In the genomic region with DNA sequence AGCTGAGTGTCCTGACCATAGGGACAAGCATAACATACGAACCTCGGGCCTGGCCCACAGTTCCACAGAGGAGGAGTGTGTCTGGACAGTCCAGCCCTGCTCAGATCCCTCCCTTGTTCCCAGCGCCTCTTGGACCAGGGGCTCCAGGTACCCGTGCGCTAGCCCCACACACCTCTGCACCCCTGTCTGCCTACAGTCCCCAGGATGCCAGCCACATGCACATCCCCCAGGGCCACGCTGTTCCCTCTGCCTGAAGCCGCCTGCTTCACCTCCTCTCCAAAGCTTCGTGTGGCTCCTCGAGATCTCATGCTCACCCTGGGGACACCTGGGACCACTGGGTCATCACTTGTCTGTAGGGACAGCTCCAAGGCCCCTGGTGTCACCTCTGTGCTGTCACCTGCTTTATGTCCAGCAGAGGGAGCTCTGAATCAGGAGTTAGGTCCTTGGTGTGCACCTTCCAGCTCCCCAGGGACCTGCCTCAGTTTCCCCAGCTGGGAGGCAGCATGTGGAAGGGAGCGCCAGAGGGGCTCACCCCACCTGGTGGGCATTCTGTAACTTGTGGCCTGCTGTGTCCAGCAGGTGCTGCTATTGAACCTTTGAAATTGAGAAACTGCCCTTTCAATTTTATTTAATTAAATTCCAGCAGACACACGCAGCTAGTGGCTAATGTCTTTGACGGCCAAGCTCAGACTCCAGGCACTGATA, we compare ENCODE assay signal across 1 cellular context.
TF ChIP-seq lines count a peak whose summit lies in the region.

No MANE protein-coding gene starts in this region.

TF ChIP-seq in endothelial cell of umbilical vein, 7 proteins besides CTCF, POLR2A, EP300 and RAD21:
- TF ChIP-seq FOS (IDR thresholded peaks at IDR 0.05; ENCODE audit: borderline replicate concordance, insufficient read depth, low read length) (no peak), EZH2 (IDR thresholded peaks at IDR 0.05; ENCODE audit: borderline replicate concordance, low read depth, low read length, severe bottlenecking) (no peak), JUN (IDR thresholded peaks at IDR 0.05; ENCODE audit: borderline replicate concordance, insufficient read depth, insufficient read length, low read depth) (no peak), POLR2AphosphoS5 (IDR thresholded peaks at IDR 0.05; ENCODE audit: insufficient read depth, low read depth, low read length) (no peak), MYC (IDR thresholded peaks at IDR 0.05; ENCODE audit: low read depth, low read length) (no peak), GATA2 (IDR thresholded peaks at IDR 0.05; ENCODE audit: insufficient read depth, insufficient read length, low read depth, low read length) (no peak)
- TF ChIP-seq, protein P1, sequence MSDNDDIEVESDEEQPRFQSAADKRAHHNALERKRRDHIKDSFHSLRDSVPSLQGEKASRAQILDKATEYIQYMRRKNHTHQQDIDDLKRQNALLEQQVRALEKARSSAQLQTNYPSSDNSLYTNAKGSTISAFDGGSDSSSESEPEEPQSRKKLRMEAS (IDR thresholded peaks at IDR 0.05; ENCODE audit: insufficient read depth, insufficient read length): no peak
